ENCODE assay signal across 23 cellular contexts in the genomic region with DNA sequence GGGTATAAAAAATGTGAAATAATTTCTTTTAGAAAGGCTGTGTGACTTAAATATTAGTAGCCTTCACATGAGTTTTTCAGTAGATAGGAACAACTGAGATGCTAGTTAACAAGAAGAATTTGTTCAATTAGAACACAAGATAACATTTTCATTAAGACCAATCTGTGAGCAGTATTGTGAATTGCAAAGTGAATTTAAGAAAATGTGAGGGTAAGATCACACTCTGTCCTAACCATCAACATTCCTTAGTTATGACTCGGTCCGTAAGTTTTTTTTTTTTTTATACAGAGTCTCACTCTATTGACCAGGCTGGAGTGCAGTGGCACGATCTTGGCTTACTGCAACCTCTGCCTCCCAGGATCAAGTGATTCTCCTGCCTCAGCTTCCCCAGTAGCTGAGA.
DNase-seq lines count a peak whose midpoint lies in the region; ATAC-seq, FAIRE-seq and TF ChIP-seq lines count a peak whose summit lies in the region.
"Had no signal": no experiment of that assay in that cellular context is flagged by ENCODE, and none has a peak within 500 bp of the region (broad histone marks: within the 10 kb centered on the region; RNA-seq: fewer than 3 reads in every experiment).

No MANE protein-coding gene starts in this region.

- peaks cover 2% of the 10 kb centered on the region for H3K9me3 Mint-ChIP-seq in astrocyte (ENCODE audit: unreplicated experiment)
- H3K9me3 Mint-ChIP-seq: activated B cell treated with CpG ODN at 0.5 μM for 24 hours had no signal

- peaks cover 4% of the 10 kb centered on the region for H3K4me1 Mint-ChIP-seq in astrocyte (ENCODE audit: low read depth, unreplicated experiment)
- H3K4me1 Mint-ChIP-seq: activated B cell treated with CpG ODN at 0.5 μM for 24 hours; central memory CD8-positive, alpha-beta T cell; immature natural killer cell had no signal

- FAIRE-seq in HTR-8/SVneo (lab: Jason Lieb, UNC) (no peak), astrocyte (lab: Jason Lieb, UNC) (no peak)
- FAIRE-seq: A549 had no signal

- peaks cover 7% of the 10 kb centered on the region for H3K27me3 Mint-ChIP-seq in astrocyte (ENCODE audit: low read depth, unreplicated experiment)
- H3K27me3 Mint-ChIP-seq: activated B cell treated with CpG ODN at 0.5 μM for 24 hours; activated CD4-positive, alpha-beta memory T cell treated with anti-CD3 and anti-CD28 coated beads for 36 hours; central memory CD8-positive, alpha-beta T cell had no signal

- H3K4me1 ChIP-seq in astrocyte (ENCODE audit: insufficient read depth, low read length), result no peaks in the 10 kb centered on the region
- no peaks in the 10 kb centered on the region for H3K4me1 ChIP-seq in foreskin keratinocyte
- H3K4me1 ChIP-seq: A549, heart right ventricle had no signal

- TF ChIP-seq CTCF in astrocyte (IDR thresholded peaks at IDR 0.05; ENCODE audit: insufficient read depth, low read depth, low read length), result no peak
- TF ChIP-seq CTCF in foreskin keratinocyte (conservative IDR thresholded peaks at IDR 0.05), result no peak
- no peak for TF ChIP-seq CTCF in GM10266 (IDR thresholded peaks at IDR 0.05; ENCODE audit: control insufficient read depth, insufficient read depth, low read depth, missing control alignments)

- H4K20me1 ChIP-seq in astrocyte (ENCODE audit: insufficient read depth, low read length), result no peaks in the 10 kb centered on the region

- DNase-seq in ACHN (peak; percentile 14), HTR-8/SVneo (ENCODE audit: insufficient read length, low spot score) (peak; percentile 45), astrocyte (ENCODE audit: low read depth) (peak; percentile 36), foreskin keratinocyte (peak; percentile 7 to 31), GM10266 (ENCODE audit: extremely low spot score) (no peak), GM19240 (ENCODE audit: insufficient read length, low spot score) (no peak)
- DNase-seq in stimulated activated naive CD4-positive, alpha-beta T cell (lab: John Stamatoyannopoulos, UW), result no peak
- DNase-seq: activated B cell treated with CpG ODN at 0.5 μM for 24 hours; activated CD4-positive, alpha-beta memory T cell treated with anti-CD3 and anti-CD28 coated beads for 36 hours; activated gamma-delta T cell treated with Interleukin-2 at 50 U/mL for 16 hours; GF-D8; heart right ventricle; immature natural killer cell; KBM-7; MV-4-11; NCI-H1930; T-helper 2 cell had no signal

- no peaks in the 10 kb centered on the region for H3K36me3 Mint-ChIP-seq in astrocyte (ENCODE audit: low read depth, unreplicated experiment)
- H3K36me3 Mint-ChIP-seq: activated CD4-positive, alpha-beta memory T cell treated with anti-CD3 and anti-CD28 coated beads for 36 hours; immature natural killer cell had no signal

- H3K27ac ChIP-seq in astrocyte (ENCODE audit: low read depth, low read length) (no peak overlapping the region), foreskin keratinocyte (no peak overlapping the region)
- H3K27ac ChIP-seq: A549, heart right ventricle, neutrophil, PC-9 had no signal

- H3K9me3 ChIP-seq in astrocyte (ENCODE audit: insufficient read depth, low read depth, low read length), result no peaks in the 10 kb centered on the region
- H3K9me3 ChIP-seq: A549, heart right ventricle, neutrophil had no signal

- H3K27ac Mint-ChIP-seq in astrocyte (ENCODE audit: unreplicated experiment), result peak overlapping the region; percentile 23
- H3K27ac Mint-ChIP-seq: activated B cell treated with CpG ODN at 0.5 μM for 24 hours; activated CD4-positive, alpha-beta memory T cell treated with anti-CD3 and anti-CD28 coated beads for 36 hours; immature natural killer cell had no signal

- ATAC-seq in foreskin keratinocyte (peak; percentile 76), HG03108 (IDR thresholded peaks at IDR 0.05; ENCODE audit: unreplicated experiment) (no peak)
- ATAC-seq: A549, esophagus mucosa, heart right ventricle had no signal

- H3K79me2 ChIP-seq in astrocyte (ENCODE audit: insufficient read depth, low read length), result no peaks in the 10 kb centered on the region

- no peak overlapping the region for H3K4me3 Mint-ChIP-seq in astrocyte (ENCODE audit: unreplicated experiment)
- H3K4me3 Mint-ChIP-seq: activated B cell treated with CpG ODN at 0.5 μM for 24 hours; activated CD4-positive, alpha-beta memory T cell treated with anti-CD3 and anti-CD28 coated beads for 36 hours; central memory CD8-positive, alpha-beta T cell; immature natural killer cell had no signal

- no peak overlapping the region for H2AFZ ChIP-seq in astrocyte (ENCODE audit: low read depth, low read length)
- H2AFZ ChIP-seq: PC-9 had no signal

- H3K4me2 ChIP-seq in astrocyte (ENCODE audit: low read length), result no peak overlapping the region
- H3K4me2 ChIP-seq: A549, PC-9 had no signal

- in situ Hi-C loops in ACHN (cut with HindIII; ENCODE audit: low pct_ligation_motif_present, low pct_unique_long_range_greater_than_20kb, low sequenced_read_pairs), result no loop called here

- H3K36me3 ChIP-seq in astrocyte (ENCODE audit: insufficient read depth, low read length), result no peaks in the 10 kb centered on the region
- H3K36me3 ChIP-seq: heart right ventricle, neutrophil had no signal

- H3K4me3 ChIP-seq in astrocyte (ENCODE audit: insufficient read depth, low read depth, low read length), result no peak overlapping the region
- H3K4me3 ChIP-seq: A549, heart right ventricle, PC-9 had no signal

- peaks cover 3% of the 10 kb centered on the region for H3K27me3 ChIP-seq in astrocyte (ENCODE audit: insufficient read depth, low read length)
- H3K27me3 ChIP-seq in foreskin keratinocyte, result peaks cover 31% of the 10 kb centered on the region
- H3K27me3 ChIP-seq: neutrophil had no signal

- H3K9ac ChIP-seq in astrocyte (ENCODE audit: low read length), result no peak overlapping the region

Comparison
In these comparisons a context has a peak if more than half of its experiments do, and no peak if none do; other contexts are left out.
1. DNase-seq: peak in ACHN (single experiment), HTR-8/SVneo (single experiment), astrocyte (single experiment) and foreskin keratinocyte (2 of 2); none in GM10266 (single experiment), stimulated activated naive CD4-positive, alpha-beta T cell (0 of 6) and GM19240 (single experiment).